14 cellular contexts compared by ENCODE assay signal in genomic region chr3:171132873-171133272, GRCh38.
DNase-seq lines count a peak whose midpoint lies in the region; ATAC-seq, FAIRE-seq and TF ChIP-seq lines count a peak whose summit lies in the region.
"Had no signal": no experiment of that assay in that cellular context is flagged by ENCODE, and none has a peak within 500 bp of the region (broad histone marks: within the 10 kb centered on the region; RNA-seq: fewer than 3 reads in every experiment).

No MANE protein-coding gene starts in this region.

- H3K27ac ChIP-seq in IMR-90 (ENCODE audit: insufficient read depth, low read length), result no peak overlapping the region
- H3K27ac ChIP-seq in spleen, result no peak overlapping the region
- H3K27ac ChIP-seq in thyroid gland, result no peak overlapping the region
- H3K27ac ChIP-seq: BLaER1 treated with 17β-estradiol and CSF1 and Interleukin-3, amounts not matched to agents 10 nM and 100 nM; cardiac muscle cell had no signal

- intact Hi-C loops in IMR-90 (cut with micrococcal nuclease), result no loop called here
- intact Hi-C loops in spleen (cut with DNase I; ENCODE audit: low total_unique reads), result no loop called here
- intact Hi-C loops in thyroid gland (cut with DNase I), result no loop called here

- H3K4me1 ChIP-seq in IMR-90 (ENCODE audit: control insufficient read depth, insufficient read depth, low read length) (peaks cover 7% of the 10 kb centered on the region), spleen (no peaks in the 10 kb centered on the region), thyroid gland (no peaks in the 10 kb centered on the region)

- H3K27me3 ChIP-seq in BJ (ENCODE audit: control insufficient read depth, insufficient read depth, low read length) (no peaks in the 10 kb centered on the region), IMR-90 (ENCODE audit: control insufficient read depth, insufficient read depth, low read length) (no peaks in the 10 kb centered on the region), bronchial epithelial cell (ENCODE audit: control insufficient read depth, insufficient read depth, low read length) (no peaks in the 10 kb centered on the region), spleen (replicated peaks in 1 of 7) (no peaks in the 10 kb centered on the region), thyroid gland (no peaks in the 10 kb centered on the region)
- H3K27me3 ChIP-seq: BLaER1 treated with 17β-estradiol and CSF1 and Interleukin-3, amounts not matched to agents 10 nM and 100 nM; cardiac muscle cell had no signal

- H3K9me3 ChIP-seq in IMR-90 (ENCODE audit: control insufficient read depth, insufficient read depth, low read length) (no peaks in the 10 kb centered on the region), spleen (no peaks in the 10 kb centered on the region), thyroid gland (no peaks in the 10 kb centered on the region)
- H3K9me3 ChIP-seq: BLaER1 treated with 17β-estradiol and CSF1 and Interleukin-3, amounts not matched to agents 10 nM and 100 nM had no signal

- H4K5ac ChIP-seq in IMR-90 (ENCODE audit: low read depth, low read length), result no peak overlapping the region

- no peak overlapping the region for H2BK5ac ChIP-seq in IMR-90 (ENCODE audit: low read depth, low read length, poor library complexity, severe bottlenecking)

- no peak overlapping the region for H2BK20ac ChIP-seq in IMR-90 (ENCODE audit: low read depth, low read length)

- H4K91ac ChIP-seq in IMR-90 (ENCODE audit: insufficient read depth, low read depth, low read length), result no peak overlapping the region

- TF ChIP-seq CTCF in BJ (IDR thresholded peaks at IDR 0.05; ENCODE audit: insufficient read depth, low read depth, low read length), result no peak
- TF ChIP-seq CTCF in IMR-90 (conservative IDR thresholded peaks at IDR 0.05; ENCODE audit: low read depth, low read length), result no peak
- TF ChIP-seq CTCF in bronchial epithelial cell (IDR thresholded peaks at IDR 0.05; ENCODE audit: insufficient read depth, low read length, severe bottlenecking), result no peak
- TF ChIP-seq CTCF in spleen (IDR thresholded peaks at IDR 0.05 in 8 of 11, conservative IDR thresholded peaks at IDR 0.05 in 3 of 11), result no peak
- no peak for TF ChIP-seq CTCF in thyroid gland (IDR thresholded peaks at IDR 0.05)

- no peak overlapping the region for H3K56ac ChIP-seq in IMR-90 (ENCODE audit: extremely low read depth, insufficient read depth, low read length)

- H3K36me3 ChIP-seq in BJ (ENCODE audit: control insufficient read depth, insufficient read depth, low read length) (no peaks in the 10 kb centered on the region), IMR-90 (ENCODE audit: control insufficient read depth, insufficient read depth, low read length) (peaks cover 1% of the 10 kb centered on the region; the same call in 1 of the 2 replicates), bronchial epithelial cell (ENCODE audit: control insufficient read depth, insufficient read depth, low read length) (no peaks in the 10 kb centered on the region), spleen (peaks cover 0 to 15% (median 0%) of the 10 kb centered on the region in 6 donors), thyroid gland (no peaks in the 10 kb centered on the region)

- POLR2A ChIA-PET in BJ (lab: Charles Lee) (no interaction called here), IMR-90 (lab: Charles Lee; ENCODE audit: unreplicated experiment) (no interaction called here)

- 0 out of 2 replicates have a peak, but pooled peaks cover 2% of the 10 kb centered on the region for H3K9me1 ChIP-seq in IMR-90 (ENCODE audit: insufficient read depth, low read length)

- WGBS in IMR-90 (ENCODE audit: extremely low coverage in 2 of 2, insufficient read length in 1 of 2), 2 experiments, result no CpG with 5 or more reads among the region's 4 CpGs
- 84 to 97% (median 89%) methylated on average over 4 of the region's 4 CpGs for WGBS in spleen, 5 donors
- WGBS in thyroid gland, 2 donors, result 86 to 87% methylated on average over 4 of the region's 4 CpGs

- H3K79me1 ChIP-seq in IMR-90 (ENCODE audit: low read depth in 1 of 2, low read length in 2 of 2), result no peaks in the 10 kb centered on the region

- no peak overlapping the region for H3K4ac ChIP-seq in IMR-90 (ENCODE audit: low read depth, low read length)

- no peak overlapping the region for H2AK5ac ChIP-seq in IMR-90 (ENCODE audit: low read depth, low read length)

- ATAC-seq in IMR-90 (ENCODE audit: low read depth) (peak; percentile 78), HG02981 (IDR thresholded peaks at IDR 0.05; ENCODE audit: unreplicated experiment) (no peak)

- H2BK15ac ChIP-seq in IMR-90 (ENCODE audit: low read depth, low read length), result no peak overlapping the region

- H4K8ac ChIP-seq in IMR-90 (ENCODE audit: low read depth in 2 of 2, low read length in 2 of 2), result no peak overlapping the region

- dilution Hi-C loops in IMR-90 (cut with HindIII; ENCODE audit: low sequenced_read_pairs, unreplicated experiment), result no loop called here

- no peak overlapping the region for H2AK9ac ChIP-seq in IMR-90 (replicated peaks; ENCODE audit: low read depth, low read length, poor library complexity)

- FAIRE-seq in bronchial epithelial cell (lab: Jason Lieb, UNC), result no peak
- FAIRE-seq: GM12892 had no signal

- H2BK120ac ChIP-seq in IMR-90 (ENCODE audit: low read depth, low read length), result no peak overlapping the region

- TF ChIP-seq POLR2A in IMR-90 (IDR thresholded peaks at IDR 0.05; ENCODE audit: low read depth, low read length) (no peak), spleen (IDR thresholded peaks at IDR 0.05) (no peak), thyroid gland (IDR thresholded peaks at IDR 0.05) (no peak)

- H2AFZ ChIP-seq in IMR-90 (replicated peaks; ENCODE audit: low read length, poor library complexity), result no peak overlapping the region

- H3K18ac ChIP-seq in IMR-90 (ENCODE audit: low read depth, low read length), result no peak overlapping the region

- no peak overlapping the region for H3K14ac ChIP-seq in IMR-90 (replicated peaks; ENCODE audit: low read depth, low read length)

- H3K23ac ChIP-seq in IMR-90 (ENCODE audit: low read depth, low read length), result no peak overlapping the region

- no peak overlapping the region for H3K9ac ChIP-seq in IMR-90 (ENCODE audit: low read depth, low read length)
- H3K9ac ChIP-seq: BLaER1 treated with 17β-estradiol and CSF1 and Interleukin-3, amounts not matched to agents 10 nM and 100 nM had no signal

- H3K4me2 ChIP-seq in IMR-90 (ENCODE audit: low read depth, low read length), result no peak overlapping the region

- in situ Hi-C loops in IMR-90 (cut with MboI; ENCODE audit: low sequenced_read_pairs), result no loop called here

- CTCF ChIA-PET in BJ (lab: Yijun Ruan, JAX), result no interaction called here
- CTCF ChIA-PET in IMR-90 (lab: Yijun Ruan, JAX), result no interaction called here

- DNase-seq in BJ (ENCODE audit: low read depth), result peak; percentile 52
- DNase-seq in IMR-90, result peak; percentile 85
- DNase-seq in bronchial epithelial cell (ENCODE audit: low read depth), result peak; percentile 66
- peak; percentile 24 for DNase-seq in kidney glomerular epithelial cell (lab: John Stamatoyannopoulos, UW)
- DNase-seq in spleen, result no peak
- no peak for DNase-seq in thyroid gland
- no peak for DNase-seq in DMS153 (lab: John Stamatoyannopoulos, UW)
- DNase-seq: DND-41, left colon, posterior cingulate gyrus had no signal

- no peak for TF ChIP-seq RAD21 in IMR-90 (IDR thresholded peaks at IDR 0.05; ENCODE audit: low read length)

- no peak overlapping the region for H3K4me3 ChIP-seq in BJ (ENCODE audit: low read depth, low read length)
- no peak overlapping the region for H3K4me3 ChIP-seq in IMR-90 (ENCODE audit: insufficient read depth, low read depth, low read length)
- H3K4me3 ChIP-seq in bronchial epithelial cell (ENCODE audit: low read depth, low read length), result no peak overlapping the region
- H3K4me3 ChIP-seq in spleen, result no peak overlapping the region
- H3K4me3 ChIP-seq in thyroid gland (replicated peaks in 1 of 3), result no peak overlapping the region
- H3K4me3 ChIP-seq: BLaER1 treated with 17β-estradiol and CSF1 and Interleukin-3, amounts not matched to agents 10 nM and 100 nM; cardiac muscle cell had no signal

- no TSS peak for BruUV-seq in IMR-90 (replicated peaks; lab: Mats Ljungman, UMichigan)

- H4K20me1 ChIP-seq in IMR-90 (ENCODE audit: insufficient read depth, low read length), result no peaks in the 10 kb centered on the region
- H4K20me1 ChIP-seq: BLaER1 treated with 17β-estradiol and CSF1 and Interleukin-3, amounts not matched to agents 10 nM and 100 nM had no signal

TF ChIP-seq in IMR-90, 13 proteins besides CTCF, POLR2A, EP300 and RAD21 (continues in another document):
- TF ChIP-seq CHD1 (IDR thresholded peaks at IDR 0.05; ENCODE audit: low read depth, low read length) (no peak), RFX5 (IDR thresholded peaks at IDR 0.05; ENCODE audit: low read depth, low read length) (no peak), ELK1 (IDR thresholded peaks at IDR 0.05; ENCODE audit: borderline replicate concordance, low read depth, low read length) (no peak), BHLHE40 (IDR thresholded peaks at IDR 0.05; ENCODE audit: low read depth, low read length) (no peak), CEBPB (IDR thresholded peaks at IDR 0.05; ENCODE audit: low read depth, low read length) (peak; percentile 40; the same call in 1 of the 2 replicates), NFE2L2 (IDR thresholded peaks at IDR 0.05; ENCODE audit: low read depth, low read length) (no peak), SMC3 (IDR thresholded peaks at IDR 0.05; ENCODE audit: low read depth, low read length) (no peak), MXI1 (IDR thresholded peaks at IDR 0.05; ENCODE audit: borderline replicate concordance, low read depth, low read length) (no peak), MAZ (IDR thresholded peaks at IDR 0.05; ENCODE audit: borderline replicate concordance, low read depth, low read length) (no peak), FOS (IDR thresholded peaks at IDR 0.05; ENCODE audit: low read depth, low read length) (no peak), MAFK (IDR thresholded peaks at IDR 0.05; ENCODE audit: low read depth, low read length) (0 out of 2 replicates have a peak, but pooled peaks have one; percentile 5)
- TF ChIP-seq, protein P1, sequence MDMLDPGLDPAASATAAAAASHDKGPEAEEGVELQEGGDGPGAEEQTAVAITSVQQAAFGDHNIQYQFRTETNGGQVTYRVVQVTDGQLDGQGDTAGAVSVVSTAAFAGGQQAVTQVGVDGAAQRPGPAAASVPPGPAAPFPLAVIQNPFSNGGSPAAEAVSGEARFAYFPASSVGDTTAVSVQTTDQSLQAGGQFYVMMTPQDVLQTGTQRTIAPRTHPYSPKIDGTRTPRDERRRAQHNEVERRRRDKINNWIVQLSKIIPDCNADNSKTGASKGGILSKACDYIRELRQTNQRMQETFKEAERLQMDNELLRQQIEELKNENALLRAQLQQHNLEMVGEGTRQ (IDR thresholded peaks at IDR 0.05; ENCODE audit: low read depth, low read length), result no peak

Comparison
In these comparisons a context has a peak if more than half of its experiments do, and no peak if none do; other contexts are left out.
1. DNase-seq: peak in BJ (single experiment), IMR-90 (single experiment), bronchial epithelial cell (single experiment) and kidney glomerular epithelial cell (single experiment); none in spleen (single experiment), thyroid gland (0 of 2) and DMS153 (single experiment).